ENCODE assay signal across 8 cellular contexts in genomic region chr18:36809590-36810381, GRCh38. TPM values are rescaled to one million over a fixed set of nuclear protein-coding genes. Genes with fewer than 3 reads are reported as not detected.
DNase-seq lines count a peak whose midpoint lies in the region; ATAC-seq, FAIRE-seq and TF ChIP-seq lines count a peak whose summit lies in the region.

No MANE protein-coding gene starts in this region.

- peak; percentile 94 for ATAC-seq in HG02610 (IDR thresholded peaks at IDR 0.05; ENCODE audit: unreplicated experiment)
- peak; percentile 92 to 99 for ATAC-seq in gastrocnemius medialis

- intact Hi-C loops in adrenal gland (cut with DNase I) (no loop called here), left ventricle myocardium inferior (cut with micrococcal nuclease) (loop anchor here (10.0 kb wide), 1 partner anchor 55 kb away; no protein-coding TSS in a partner anchor), gastrocnemius medialis (cut with DNase I; ENCODE audit: low total_unique reads) (loop anchor here (1.0 to 2.0 kb wide), 2 partner anchors 40 to 123 kb away; no protein-coding TSS in a partner anchor)

- peak; percentile 84 for FAIRE-seq in GM12892 (lab: Jason Lieb, UNC)

- no peak for TF ChIP-seq POLR2A in GM12892 (IDR thresholded peaks at IDR 0.05; ENCODE audit: low read depth, low read length)
- TF ChIP-seq POLR2A in adrenal gland (IDR thresholded peaks at IDR 0.05) = no peak
- no peak for TF ChIP-seq POLR2A in gastrocnemius medialis (IDR thresholded peaks at IDR 0.05)

- H3K36me3 ChIP-seq in MG63 (no peaks in the 10 kb centered on the region), adrenal gland (replicated peaks in 1 of 2) (peaks cover 0 to 19% of the 10 kb centered on the region in 2 donors), left ventricle myocardium inferior (peaks cover 23% of the 10 kb centered on the region), gastrocnemius medialis (peaks cover 0 to 15% of the 10 kb centered on the region in 2 donors)

- CTCF ChIA-PET in AG04449 (lab: Yijun Ruan, JAX) = interaction anchor here (0.6 to 4.9 kb wide), 26 partner anchors 8 to 715 kb away, joined by 3 to 46 read pairs (median 6); partner anchors contain the start of genes KIAA1328 and TPGS2

- TF ChIP-seq CTCF in AG04449 (IDR thresholded peaks at IDR 0.05; ENCODE audit: insufficient read depth, low read length, missing control alignments) (peak; percentile 73), adrenal gland (IDR thresholded peaks at IDR 0.05) (peak; percentile 71 to 85 (median 74)), left ventricle myocardium inferior (IDR thresholded peaks at IDR 0.05; ENCODE audit: borderline replicate concordance) (peak; percentile 86), gastrocnemius medialis (IDR thresholded peaks at IDR 0.05 in 4 of 5, conservative IDR thresholded peaks at IDR 0.05 in 1 of 5) (peak; percentile 69 to 82 (median 76))

- H3K4me3 ChIP-seq in AG04449 (ENCODE audit: low read depth, low read length) (no peak overlapping the region), MG63 (no peak overlapping the region), adrenal gland (no peak overlapping the region), left ventricle myocardium inferior (no peak overlapping the region), gastrocnemius medialis (no peak overlapping the region)

- in situ Hi-C loops in gastrocnemius medialis (cut with MboI; ENCODE audit: low sequenced_read_pairs in 4 of 4) = loop anchor here in 1 of 4 donors (5.0 to 10.0 kb wide), 2 partner anchors 42 to 125 kb away; no protein-coding TSS in a partner anchor

- POLR2A ChIA-PET in AG04449 (lab: Yijun Ruan, JAX) = interaction anchor here (0.6 kb wide), 1 partner anchor 19 kb away, joined by 3 read pairs; the partner anchor contains the start of gene TPGS2

- no peaks in the 10 kb centered on the region for H3K9me3 ChIP-seq in MG63
- H3K9me3 ChIP-seq in adrenal gland (replicated peaks in 1 of 3) = no peaks in the 10 kb centered on the region
- no peaks in the 10 kb centered on the region for H3K9me3 ChIP-seq in left ventricle myocardium inferior (replicated peaks)
- no peaks in the 10 kb centered on the region for H3K9me3 ChIP-seq in gastrocnemius medialis

- H3K4me1 ChIP-seq in adrenal gland (replicated peaks in 1 of 2) (peaks cover 10 to 27% of the 10 kb centered on the region in 2 donors), left ventricle myocardium inferior (peaks cover 20% of the 10 kb centered on the region), gastrocnemius medialis (no peaks in the 10 kb centered on the region)

- WGBS in adrenal gland, 4 donors = 41 to 45% (median 42%) methylated on average over 6 of the region's 6 CpGs

- H3K27ac ChIP-seq in adrenal gland (no peak overlapping the region), left ventricle myocardium inferior (replicated peaks) (no peak overlapping the region), gastrocnemius medialis (no peak overlapping the region)

- DNase-seq in AG04449 (ENCODE audit: low read depth, low spot score) (peak; percentile 29), GM12892 (ENCODE audit: insufficient read length) (peak; percentile 31), MG63 (peak; percentile 3), RKO (ENCODE audit: low spot score) (peak; percentile 87), adrenal gland (peak; percentile 24 to 77 (median 47)), left ventricle myocardium inferior (no peak), gastrocnemius medialis (peak; percentile 17 to 28)

- no peaks in the 10 kb centered on the region for H3K27me3 ChIP-seq in MG63
- H3K27me3 ChIP-seq in adrenal gland = no peaks in the 10 kb centered on the region
- H3K27me3 ChIP-seq in left ventricle myocardium inferior (ENCODE audit: low read depth) = no peaks in the 10 kb centered on the region
- H3K27me3 ChIP-seq in gastrocnemius medialis = no peaks in the 10 kb centered on the region

RNA-seq across cellular contexts. Expression of gene TPGS2, which starts 19.0 kb away (rescaled TPM):
- 65.5 TPM for polyA plus RNA-seq in GM12892 (2012; ENCODE audit: missing spikeins)
- 127 and 137 TPM in 2 replicates for total RNA-seq in MG63 (2014; rRNA removed; shearing (Covaris generic); ENCODE audit: low replicate concordance)
- total RNA-seq in adrenal gland (100 to 1,000 TPM in 3 of 8 donors, 10 to 100 TPM in 5; 56.2 to 247 (median 91.7) TPM), left ventricle myocardium inferior (25.4 TPM), gastrocnemius medialis (10 to 100 TPM; 20.7 to 36.5 (median 28.2) TPM)
- polyA plus RNA-seq in adrenal gland = 100 to 1,000 TPM in 1 of 3 donors, 10 to 100 TPM in 2; 35.3 to 134 (median 36.6) TPM

RNA-seq across cellular contexts. Expression of gene KIAA1328, which starts 19.1 kb away (rescaled TPM):
- polyA plus RNA-seq in GM12892 (2012; ENCODE audit: missing spikeins) = 3.9 TPM
- total RNA-seq in MG63 (2014; rRNA removed; shearing (Covaris generic); ENCODE audit: low replicate concordance) = 1.8 and 2.4 TPM in 2 replicates
- total RNA-seq in adrenal gland (10 to 100 TPM in 3 of 8 donors, 1 to 10 TPM in 5; 5.3 to 20.5 (median 7.7) TPM), left ventricle myocardium inferior (4.0 TPM), gastrocnemius medialis (1 to 10 TPM; 3.4 to 8.3 (median 6.6) TPM)
- polyA plus RNA-seq in adrenal gland = 1 to 10 TPM; 2.5 to 4.5 (median 4.4) TPM

Comparison
In these comparisons a context has a peak if more than half of its experiments do, and no peak if none do; other contexts are left out.
1. intact Hi-C loops: an anchor here in left ventricle myocardium inferior (10.0 kb wide) and gastrocnemius medialis (1.0 to 2.0 kb wide); none called in adrenal gland.